Comparison of ENCODE assay signal across 8 cellular contexts in genomic region chr2:43004126-43004865, GRCh38.
DNase-seq lines count a peak whose midpoint lies in the region; TF ChIP-seq lines count a peak whose summit lies in the region.
"Not testable (repeated sequence)": the region's sequence is repeated elsewhere in the genome, so short reads cannot be mapped to it uniquely, and the experiment has no call there.

No MANE protein-coding gene starts in this region.

- not testable (repeated sequence) for H4K8ac ChIP-seq in mesenchymal stem cell (ENCODE audit: low read length)

- H3K14ac ChIP-seq in mesenchymal stem cell (ENCODE audit: low read length in 2 of 2), result not testable (repeated sequence)

- not testable (repeated sequence) for H3K23ac ChIP-seq in mesenchymal stem cell (ENCODE audit: low read length in 2 of 2)

- not testable (repeated sequence) for H2BK5ac ChIP-seq in mesenchymal stem cell (ENCODE audit: low read depth, low read length, poor library complexity, severe bottlenecking)

- H3K4me3 Mint-ChIP-seq in Calu3 (ENCODE audit: low read depth, unreplicated experiment), result peak overlapping the region; percentile 61
- not testable (repeated sequence) for H3K4me3 Mint-ChIP-seq in nephron progenitor cell

- H3K4me1 Mint-ChIP-seq in Calu3 (ENCODE audit: low read depth, unreplicated experiment) (peaks cover 86% of the 10 kb centered on the region), nephron progenitor cell (peaks cover 25% of the 10 kb centered on the region)

- not testable (repeated sequence) for H3K27me3 ChIP-seq in mesenchymal stem cell (ENCODE audit: control insufficient read depth in 1 of 2, insufficient read depth in 1 of 2, low read length in 2 of 2); rectal smooth muscle tissue (ENCODE audit: control insufficient read depth, insufficient read depth, low read length); tibial nerve

- CTCF ChIA-PET in Calu3 (lab: Charles Lee), result interaction anchor here (0.6 to 3.4 kb wide), 12 partner anchors 14 to 1074 kb away, joined by 3 to 30 read pairs (median 4); no protein-coding TSS in a partner anchor

- not testable (repeated sequence) for H2BK12ac ChIP-seq in mesenchymal stem cell (ENCODE audit: low read length in 2 of 2)

- not testable (repeated sequence) for TF ChIP-seq EP300 in tibial nerve (IDR thresholded peaks at IDR 0.05)

- peak overlapping the region; percentile 65 for H2AK5ac ChIP-seq in mesenchymal stem cell (ENCODE audit: low read length, severe bottlenecking)

- H3K36me3 Mint-ChIP-seq in Calu3 (ENCODE audit: insufficient read depth, unreplicated experiment), result peaks cover 57% of the 10 kb centered on the region
- H3K36me3 Mint-ChIP-seq in nephron progenitor cell (ENCODE audit: low read depth), result not testable (repeated sequence)

- not testable (repeated sequence) for H2BK120ac ChIP-seq in mesenchymal stem cell (ENCODE audit: low read depth, low read length)

- H3K27ac ChIP-seq in cingulate gyrus (ENCODE audit: low read depth, low read length) (peak overlapping the region; percentile 97), tibial nerve (peak overlapping the region in 3 of 4 donors; percentile 54 to 72 (median 65))
- not testable (repeated sequence) for H3K27ac ChIP-seq in mesenchymal stem cell (ENCODE audit: low read length, poor library complexity, severe bottlenecking); rectal smooth muscle tissue (ENCODE audit: low read depth, low read length)

- not testable (repeated sequence) for H3K9ac ChIP-seq in mesenchymal stem cell (ENCODE audit: low read length)
- H3K9ac ChIP-seq in rectal smooth muscle tissue (ENCODE audit: low read length), result peak overlapping the region; percentile 14

- H3K4me2 ChIP-seq in mesenchymal stem cell (ENCODE audit: low read length, poor library complexity, severe bottlenecking), result not testable (repeated sequence)

- H3K27me3 Mint-ChIP-seq in Calu3 (ENCODE audit: unreplicated experiment); nephron progenitor cell (ENCODE audit: low read depth, poor library complexity): not testable (repeated sequence)

- peak overlapping the region; percentile 93 for H3K27ac Mint-ChIP-seq in Calu3 (ENCODE audit: unreplicated experiment)
- peak overlapping the region; percentile 21 for H3K27ac Mint-ChIP-seq in nephron progenitor cell

- BruUV-seq in Calu3 (replicated peaks; lab: Mats Ljungman, UMichigan), result not testable (repeated sequence)

- WGBS in mesenchymal stem cell, result 93% methylated on average over 11 of the region's 11 CpGs
- 87 to 90% methylated on average over 11 of the region's 11 CpGs for WGBS in tibial nerve, 2 donors

- H3K4me1 ChIP-seq in mesenchymal stem cell (ENCODE audit: control insufficient read depth, insufficient read depth, low read depth, low read length) (peaks cover 18% of the 10 kb centered on the region), tibial nerve (peaks cover 0 to 48% (median 34%) of the 10 kb centered on the region in 4 donors)
- H3K4me1 ChIP-seq in rectal smooth muscle tissue (ENCODE audit: control insufficient read depth, insufficient read depth, low read length), result not testable (repeated sequence)

- not testable (repeated sequence) for H3K18ac ChIP-seq in mesenchymal stem cell (ENCODE audit: low read depth in 1 of 2, low read length in 2 of 2)

- H3K9me3 Mint-ChIP-seq in Calu3 (ENCODE audit: low read depth, unreplicated experiment), result not testable (repeated sequence)
- peaks cover 20% of the 10 kb centered on the region for H3K9me3 Mint-ChIP-seq in nephron progenitor cell

- not testable (repeated sequence) for H4K91ac ChIP-seq in mesenchymal stem cell (ENCODE audit: low read length)

- H3K4me3 ChIP-seq in mesenchymal stem cell (ENCODE audit: insufficient read depth in 1 of 2, low read depth in 1 of 2, low read length in 2 of 2); rectal smooth muscle tissue (ENCODE audit: low read length); tibial nerve: not testable (repeated sequence)

- not testable (repeated sequence) for H3K4ac ChIP-seq in mesenchymal stem cell (ENCODE audit: low read depth in 1 of 2, low read length in 2 of 2)

- not testable (repeated sequence) for TF ChIP-seq CTCF in Calu3 (IDR thresholded peaks at IDR 0.05; ENCODE audit: unreplicated experiment); nephron progenitor cell (IDR thresholded peaks at IDR 0.05); tibial nerve (IDR thresholded peaks at IDR 0.05)

- intact Hi-C loops in Calu3 (cut with micrococcal nuclease; ENCODE audit: unreplicated experiment), result loop anchor here (2.0 kb wide), 1 partner anchor 19 kb away; no protein-coding TSS in a partner anchor
- intact Hi-C loops in cardiac septum (cut with DNase I), result not testable (repeated sequence)

- not testable (repeated sequence) for H3K79me1 ChIP-seq in mesenchymal stem cell (replicated peaks; ENCODE audit: low read length, poor library complexity, severe bottlenecking)

- H3K36me3 ChIP-seq in mesenchymal stem cell (ENCODE audit: control insufficient read depth in 1 of 2, insufficient read depth in 2 of 2, low read depth in 1 of 2, low read length in 2 of 2); rectal smooth muscle tissue (ENCODE audit: control insufficient read depth, insufficient read depth, low read length); tibial nerve: not testable (repeated sequence)

- peak overlapping the region; percentile 65 for H2BK15ac ChIP-seq in mesenchymal stem cell (ENCODE audit: low read depth, poor library complexity, severe bottlenecking)

- not testable (repeated sequence) for TF ChIP-seq POLR2A in tibial nerve (IDR thresholded peaks at IDR 0.05)

- not testable (repeated sequence) for DNase-seq in Calu3; mesenchymal stem cell; nephron progenitor cell; tibial nerve (ENCODE audit: low spot score in 2 of 2)
- peak; percentile 8 for DNase-seq in activated CD4-positive, CD25-positive, alpha-beta regulatory T cell treated with anti-CD3 and anti-CD28 coated beads, Interleukin-2, amount 50 U/mL, for 72 hours
- peak; percentile 24 for DNase-seq in cardiac septum (ENCODE audit: low spot score)

- H3K9me3 ChIP-seq in mesenchymal stem cell (ENCODE audit: control insufficient read depth, low read length); tibial nerve: not testable (repeated sequence)

- H2AFZ ChIP-seq in mesenchymal stem cell (ENCODE audit: low read depth, low read length), result not testable (repeated sequence)
